7 cellular contexts compared by ENCODE assay signal in the genomic region with DNA sequence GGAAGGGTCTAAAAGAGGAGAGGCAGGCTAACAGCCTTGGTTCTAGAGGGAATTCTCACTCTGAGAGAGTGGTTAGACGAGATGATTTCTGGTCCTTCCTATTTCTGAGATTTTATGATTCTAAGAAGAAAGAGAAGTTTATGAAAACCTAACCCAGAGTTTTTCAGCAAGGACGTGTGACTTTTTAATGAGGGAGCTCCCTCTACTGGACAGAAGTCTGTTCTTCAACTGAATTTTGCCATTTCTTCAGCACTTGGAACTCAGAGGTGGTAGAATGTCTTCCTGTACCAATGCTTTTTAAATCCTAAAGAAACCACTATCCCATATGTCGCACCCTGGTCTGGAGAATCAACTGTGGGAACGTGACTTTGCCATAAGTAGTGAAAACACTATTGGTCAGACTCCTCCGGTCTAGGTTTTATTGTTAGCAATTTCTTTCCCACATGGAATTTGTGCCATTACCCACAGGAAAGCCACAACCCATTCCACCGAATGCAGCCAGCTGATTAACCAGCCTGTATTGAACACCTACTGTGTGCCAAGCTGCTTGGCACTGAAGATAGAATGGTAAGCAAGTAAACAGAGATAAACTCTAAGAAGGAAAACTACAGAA.
DNase-seq lines count a peak whose midpoint lies in the region; FAIRE-seq and TF ChIP-seq lines count a peak whose summit lies in the region.

No MANE protein-coding gene starts in this region.

- H3K27ac ChIP-seq in mammary epithelial cell (ENCODE audit: insufficient read depth, low read depth, low read length): no peak overlapping the region
- H3K27ac ChIP-seq in liver (ENCODE audit: low read depth in 1 of 2, low read length in 2 of 2): no peak overlapping the region
- no peak overlapping the region for H3K27ac ChIP-seq in vagina

- H2AFZ ChIP-seq in mammary epithelial cell (ENCODE audit: low read depth, low read length): no peak overlapping the region

- no peaks in the 10 kb centered on the region for H3K79me2 ChIP-seq in mammary epithelial cell (ENCODE audit: insufficient read depth, low read length)

- no peak overlapping the region for H3K4me2 ChIP-seq in mammary epithelial cell (ENCODE audit: insufficient read depth, low read depth, low read length)

- peak; percentile 33 for FAIRE-seq in H54 (lab: Jason Lieb, UNC)

- no TSS peak for BruUV-seq in mammary epithelial cell (replicated peaks; lab: Mats Ljungman, UMichigan)

- TF ChIP-seq RAD21 in liver (IDR thresholded peaks at IDR 0.05): peak; percentile 75 to 76

- DNase-seq in GDM1 (lab: John Stamatoyannopoulos, UW) (peak; percentile 11), H54 (ENCODE audit: insufficient read length, low spot score) (peak; percentile 16), NCI-H460 (ENCODE audit: extremely low read depth, low read depth) (peak; percentile 23), mammary epithelial cell (peak; percentile 30), vagina (ENCODE audit: extremely low spot score in 2 of 2) (no peak), HK-2 (ENCODE audit: unreplicated experiment) (no peak)

- H3K4me3 ChIP-seq in mammary epithelial cell (replicated peaks in 1 of 3; ENCODE audit: insufficient read depth in 1 of 3, low read depth in 2 of 3, low read length in 3 of 3): no peak overlapping the region
- H3K4me3 ChIP-seq in liver (ENCODE audit: low read depth in 1 of 3, low read length in 3 of 3): no peak overlapping the region
- no peak overlapping the region for H3K4me3 ChIP-seq in vagina

- CTCF ChIA-PET in mammary epithelial cell (lab: Charles Lee; ENCODE audit: low non-redundant PET): interaction anchor here (0.7 kb wide), 2 partner anchors 101 to 191 kb away, joined by 3 to 4 read pairs; no protein-coding TSS in a partner anchor

- intact Hi-C loops in mammary epithelial cell (cut with micrococcal nuclease): loop anchor here (1.0 kb wide), 1 partner anchor 191 kb away; no protein-coding TSS in a partner anchor
- intact Hi-C loops in vagina (cut with DNase I): no loop called here

- H3K9ac ChIP-seq in mammary epithelial cell (ENCODE audit: insufficient read depth, low read length): no peak overlapping the region
- H3K9ac ChIP-seq in liver (ENCODE audit: low read depth in 1 of 2, low read length in 2 of 2): no peak overlapping the region

- no peak for TF ChIP-seq POLR2A in H54 (IDR thresholded peaks at IDR 0.05; ENCODE audit: low read depth, low read length)
- no peak for TF ChIP-seq POLR2A in vagina (IDR thresholded peaks at IDR 0.05)

- dilution Hi-C loops in mammary epithelial cell (cut with HindIII; ENCODE audit: low sequenced_read_pairs): no loop called here

- H4K20me1 ChIP-seq in mammary epithelial cell (ENCODE audit: insufficient read depth, low read length): no peaks in the 10 kb centered on the region

- in situ Hi-C loops in mammary epithelial cell (cut with MboI; ENCODE audit: low sequenced_read_pairs in 2 of 2): no loop called here

- no peaks in the 10 kb centered on the region for H3K36me3 ChIP-seq in mammary epithelial cell (ENCODE audit: insufficient read depth, low read length)
- no peaks in the 10 kb centered on the region for H3K36me3 ChIP-seq in liver (ENCODE audit: control insufficient read depth in 4 of 4, insufficient read depth in 3 of 4, low read depth in 1 of 4, low read length in 3 of 4)
- H3K36me3 ChIP-seq in vagina: no peaks in the 10 kb centered on the region

- H3K4me1 ChIP-seq in mammary epithelial cell (ENCODE audit: insufficient read depth, low read length) (no peaks in the 10 kb centered on the region), liver (ENCODE audit: control insufficient read depth in 4 of 4, insufficient read depth in 4 of 4, low read length in 3 of 4) (no peaks in the 10 kb centered on the region), vagina (no peaks in the 10 kb centered on the region)

- peaks cover 2% of the 10 kb centered on the region for H3K27me3 ChIP-seq in mammary epithelial cell (ENCODE audit: insufficient read depth, low read length)
- no peaks in the 10 kb centered on the region for H3K27me3 ChIP-seq in liver (ENCODE audit: control insufficient read depth in 4 of 4, insufficient read depth in 4 of 4, low read length in 3 of 4)
- H3K27me3 ChIP-seq in vagina: no peaks in the 10 kb centered on the region

- WGBS in mammary epithelial cell (ENCODE audit: low coverage, missing lambda C conversion rate): 19% methylated on average over 5 of the region's 6 CpGs
- 24% methylated on average over 6 of the region's 6 CpGs for WGBS in liver

- H3K9me3 ChIP-seq in mammary epithelial cell (replicated peaks; ENCODE audit: insufficient read depth, low read length): no peaks in the 10 kb centered on the region
- no peaks in the 10 kb centered on the region for H3K9me3 ChIP-seq in liver (ENCODE audit: control insufficient read depth in 4 of 4, low read length in 3 of 4)
- H3K9me3 ChIP-seq in vagina: no peaks in the 10 kb centered on the region

- TF ChIP-seq CTCF in mammary epithelial cell (conservative IDR thresholded peaks at IDR 0.05 in 1 of 2, IDR thresholded peaks at IDR 0.05 in 1 of 2; ENCODE audit: extremely low read depth in 1 of 2, insufficient read depth in 1 of 2, low read depth in 1 of 2, low read length in 2 of 2) (peak; percentile 64 to 69), liver (IDR thresholded peaks at IDR 0.05; ENCODE audit: low read depth, low read length, missing input control) (peak; percentile 57), vagina (IDR thresholded peaks at IDR 0.05) (peak; percentile 23 to 43 (median 35))

TF ChIP-seq in liver, 16 proteins besides CTCF, POLR2A, EP300 and RAD21:
- TF ChIP-seq RXRA (IDR thresholded peaks at IDR 0.05): no peak

Comparison
In these comparisons a context has a peak if more than half of its experiments do, and no peak if none do; other contexts are left out.
1. DNase-seq: peak in GDM1 (single experiment), H54 (single experiment), NCI-H460 (single experiment) and mammary epithelial cell (single experiment); none in vagina (0 of 2) and HK-2 (single experiment).
2. Peak in every context shown above with its lines, with median percentiles within 50 percentile points of each other: CTCF ChIP-seq.